Comparison of ENCODE assay signal across 9 cellular contexts in genomic region chr4:118034061-118034785, GRCh38. TPM values are rescaled to one million over a fixed set of nuclear protein-coding genes. Genes with fewer than 3 reads are reported as not detected.
DNase-seq lines count a peak whose midpoint lies in the region; ATAC-seq, FAIRE-seq and TF ChIP-seq lines count a peak whose summit lies in the region.
"Had no signal": no experiment of that assay in that cellular context is flagged by ENCODE, and none has a peak within 500 bp of the region (broad histone marks: within the 10 kb centered on the region; RNA-seq: fewer than 3 reads in every experiment).

Gene NDST3, plus strand, starts transcription at chr4:118034486. Its CDS starts 19,425 bp downstream, at chr4:118053911.

- POLR2A ChIA-PET in PC-9 (lab: Charles Lee; ENCODE audit: unreplicated experiment): no interaction called here

- peak within 1 kb of the TSS; percentile 82 for H2AFZ ChIP-seq in PC-9

- TF ChIP-seq POLR2A in suprapubic skin (IDR thresholded peaks at IDR 0.05): no peak

- no peaks in the 10 kb centered on the region for H3K4me1 ChIP-seq in PC-9 (replicated peaks; ENCODE audit: insufficient read depth)
- peaks cover 13% of the 10 kb centered on the region for H3K4me1 ChIP-seq in suprapubic skin

- no peak for FAIRE-seq in GM19239 (lab: Jason Lieb, UNC)

- intact Hi-C loops in PC-9 (cut with micrococcal nuclease; ENCODE audit: unreplicated experiment) (loop anchor here (1.0 to 10.0 kb wide), 3 partner anchors 455 to 1849 kb away; no protein-coding TSS in a partner anchor), left colon (cut with DNase I, micrococcal nuclease) (no loop called here)

- H3K36me3 ChIP-seq in PC-9 (ENCODE audit: low read depth) (no peaks in the 10 kb centered on the region), suprapubic skin (no peaks in the 10 kb centered on the region)

- H3K27me3 ChIP-seq in PC-9 (ENCODE audit: insufficient read depth, low read depth) (no peaks in the 10 kb centered on the region), suprapubic skin (peaks cover 31% of the 10 kb centered on the region)

- CTCF ChIA-PET in PC-9 (lab: Charles Lee): interaction anchor here (0.6 kb wide), 1 partner anchor 134 kb away, joined by 4 read pairs; no protein-coding TSS in a partner anchor

- TF ChIP-seq CTCF in PC-9 (conservative IDR thresholded peaks at IDR 0.05) (peak; percentile 60), suprapubic skin (IDR thresholded peaks at IDR 0.05) (peak in 1 of 2 donors; percentile 19)

- no peak for TF ChIP-seq EP300 in suprapubic skin (IDR thresholded peaks at IDR 0.05)

- H3K4me2 ChIP-seq in PC-9: peak within 1 kb of the TSS; percentile 79

- no peaks in the 10 kb centered on the region for H3F3A ChIP-seq in PC-9 (ENCODE audit: insufficient read depth, low read depth)

- BruUV-seq in PC-9 (replicated peaks; lab: Mats Ljungman, UMichigan): no TSS peak

- no peaks in the 10 kb centered on the region for H3K9me2 ChIP-seq in PC-9 (ENCODE audit: insufficient read depth)

- H3K4me3 ChIP-seq in PC-9: peak within 1 kb of the TSS; percentile 57; the same call in 1 of the 2 replicates
- peak within 1 kb of the TSS; percentile 48 for H3K4me3 ChIP-seq in suprapubic skin

- peak; percentile 83 for DNase-seq in D341Med (ENCODE audit: low spot score)
- DNase-seq in GM19239 (ENCODE audit: insufficient read length, low spot score): peak; percentile 21
- DNase-seq in HuH-7.5 (ENCODE audit: low spot score): peak; percentile 20
- peak; percentile 48 to 58 for DNase-seq in PC-9
- peak; percentile 97 for DNase-seq in cerebellar cortex (ENCODE audit: low spot score)
- DNase-seq in left colon: peak; percentile 36 to 39
- no peak for DNase-seq in suprapubic skin (ENCODE audit: low spot score in 2 of 2)
- DNase-seq in activated gamma-delta T cell (lab: John Stamatoyannopoulos, UW): no peak
- DNase-seq: activated T-cell treated with anti-CD3 and anti-CD28 coated beads, Interleukin-2, amount 50 U/mL, for 4 hours had no signal

- H3K27ac ChIP-seq in PC-9 (no peak within 1 kb of the TSS), suprapubic skin (no peak within 1 kb of the TSS)

- WGBS in suprapubic skin: 17% methylated on average over 11 of the region's 11 CpGs

- H3K9me3 ChIP-seq in PC-9 (ENCODE audit: insufficient read depth, low read depth): no peaks in the 10 kb centered on the region
- H3K9me3 ChIP-seq in suprapubic skin: no peaks in the 10 kb centered on the region

- H3K79me2 ChIP-seq in PC-9 (ENCODE audit: low read depth): no peaks in the 10 kb centered on the region

- H4K20me1 ChIP-seq in PC-9 (ENCODE audit: insufficient read depth): no peaks in the 10 kb centered on the region

- ATAC-seq in left colon: peak; percentile 59

RNA-seq across cellular contexts. Expression of gene NDST3, which starts in this region (rescaled TPM):
- total RNA-seq in PC-9 (2021) (0.15 TPM in 1 of 2 replicates, not detected in the other), left colon (under 1 TPM; 0.09 to 0.25 TPM), suprapubic skin (not detected)
- total RNA-seq: activated T-cell treated with anti-CD3 and anti-CD28 coated beads, Interleukin-2, amount 50 U/mL, for 4 hours had no signal

Comparison
In these comparisons a context has a peak if more than half of its experiments do, and no peak if none do; other contexts are left out.
1. Peak in DNase-seq, H3K4me3 ChIP-seq and H3K4me2 ChIP-seq in PC-9; RNA of the gene not detected or under 1 TPM.
2. Peak in DNase-seq and ATAC-seq in left colon; RNA of the gene not detected or under 1 TPM.
3. DNase-seq: peak in D341Med (single experiment), GM19239 (single experiment), HuH-7.5 (single experiment) and cerebellar cortex (single experiment); none in suprapubic skin (0 of 2) and activated gamma-delta T cell (single experiment).